In genomic region chr13:99197257-99197651, GRCh38 we compare ENCODE assay signal across 16 cellular contexts. TPM values are rescaled to one million over a fixed set of nuclear protein-coding genes. Genes with fewer than 3 reads are reported as not detected.
DNase-seq lines count a peak whose midpoint lies in the region; ATAC-seq and TF ChIP-seq lines count a peak whose summit lies in the region.
"Had no signal": no experiment of that assay in that cellular context is flagged by ENCODE, and none has a peak within 500 bp of the region (broad histone marks: within the 10 kb centered on the region; RNA-seq: fewer than 3 reads in every experiment).

No MANE protein-coding gene starts in this region.

- H3K4me3 Mint-ChIP-seq in glutamatergic neuron (ENCODE audit: unreplicated experiment), result no peak overlapping the region

- DNase-seq in cardiac septum (ENCODE audit: low spot score), result peak; percentile 22
- DNase-seq in left cardiac atrium, result no peak
- DNase-seq in NCI-H69 (lab: John Stamatoyannopoulos, UW), result peak; percentile 62
- DNase-seq in left colon, result peak; percentile 48 to 58
- DNase-seq in HuH-7.5 (ENCODE audit: low spot score), result no peak
- no peak for DNase-seq in H7
- no peak for DNase-seq in T1000 (lab: John Stamatoyannopoulos, UW)
- DNase-seq in glutamatergic neuron, result no peak
- DNase-seq: activated effector memory CD4-positive, alpha-beta T cell treated with Interleukin-2 at 50 U/mL for 16 hours; Calu3; GDM1; midbrain; NCI-H446; uterus had no signal

- H3K4me3 ChIP-seq in H7 (ENCODE audit: insufficient read depth, low read depth, low read length), result no peak overlapping the region
- H3K4me3 ChIP-seq: coronary artery, skin epidermis, uterus had no signal

- no peak overlapping the region for H3K27ac Mint-ChIP-seq in glutamatergic neuron (ENCODE audit: unreplicated experiment)

- intact Hi-C loops in cardiac septum (cut with DNase I), result loop anchor here (5.0 kb wide), 1 partner anchor 240 kb away; no protein-coding TSS in a partner anchor
- intact Hi-C loops in left cardiac atrium (cut with DNase I), result loop anchor here in 1 of 2 donors (10.0 kb wide), 1 partner anchor 58 kb away; the partner anchor contains the start of gene GPR18
- intact Hi-C loops in left colon (cut with DNase I, micrococcal nuclease), result no loop called here

- ATAC-seq in left cardiac atrium, result no peak
- peak; percentile 32 for ATAC-seq in left colon

- H3K36me3 ChIP-seq in H7 (replicated peaks; ENCODE audit: control insufficient read depth, insufficient read depth, low read length), result no peaks in the 10 kb centered on the region
- H3K36me3 ChIP-seq: uterus had no signal

- H3K9me3 Mint-ChIP-seq in glutamatergic neuron (ENCODE audit: unreplicated experiment), result peaks cover 3% of the 10 kb centered on the region

- H3K27me3 Mint-ChIP-seq in glutamatergic neuron (ENCODE audit: unreplicated experiment), result no peaks in the 10 kb centered on the region

- H3K27me3 ChIP-seq in H7 (ENCODE audit: control insufficient read depth, insufficient read depth, low read length), result no peaks in the 10 kb centered on the region
- H3K27me3 ChIP-seq: uterus had no signal

- no peak for TF ChIP-seq CTCF in glutamatergic neuron (IDR thresholded peaks at IDR 0.05; ENCODE audit: partially characterized antibody, unreplicated experiment)

- H3K36me3 Mint-ChIP-seq in glutamatergic neuron (ENCODE audit: unreplicated experiment), result no peaks in the 10 kb centered on the region

- peaks cover 8% of the 10 kb centered on the region for H3K4me1 Mint-ChIP-seq in glutamatergic neuron (ENCODE audit: low read depth, unreplicated experiment)

RNA-seq across cellular contexts. Expression of gene UBAC2, which starts 3.4 kb away (rescaled TPM):
- total RNA-seq in cardiac septum (61.2 TPM), left cardiac atrium (10 to 100 TPM; 40.2 to 43.0 TPM), left colon (10 to 100 TPM; 63.7 to 75.5 TPM), glutamatergic neuron (ENCODE audit: unreplicated experiment) (33.3 TPM)
- 56.9 and 67.4 TPM in 2 replicates for total RNA-seq in H7 (2014; rRNA removed; shearing (Covaris generic))

Comparison
In these comparisons a context has a peak if more than half of its experiments do, and no peak if none do; other contexts are left out.
1. DNase-seq: peak in cardiac septum (single experiment), NCI-H69 (single experiment) and left colon (2 of 2); none in left cardiac atrium (single experiment), HuH-7.5 (single experiment), H7 (single experiment), T1000 (single experiment) and glutamatergic neuron (single experiment).